Comparison of ENCODE assay signal across 8 cellular contexts in the genomic region with DNA sequence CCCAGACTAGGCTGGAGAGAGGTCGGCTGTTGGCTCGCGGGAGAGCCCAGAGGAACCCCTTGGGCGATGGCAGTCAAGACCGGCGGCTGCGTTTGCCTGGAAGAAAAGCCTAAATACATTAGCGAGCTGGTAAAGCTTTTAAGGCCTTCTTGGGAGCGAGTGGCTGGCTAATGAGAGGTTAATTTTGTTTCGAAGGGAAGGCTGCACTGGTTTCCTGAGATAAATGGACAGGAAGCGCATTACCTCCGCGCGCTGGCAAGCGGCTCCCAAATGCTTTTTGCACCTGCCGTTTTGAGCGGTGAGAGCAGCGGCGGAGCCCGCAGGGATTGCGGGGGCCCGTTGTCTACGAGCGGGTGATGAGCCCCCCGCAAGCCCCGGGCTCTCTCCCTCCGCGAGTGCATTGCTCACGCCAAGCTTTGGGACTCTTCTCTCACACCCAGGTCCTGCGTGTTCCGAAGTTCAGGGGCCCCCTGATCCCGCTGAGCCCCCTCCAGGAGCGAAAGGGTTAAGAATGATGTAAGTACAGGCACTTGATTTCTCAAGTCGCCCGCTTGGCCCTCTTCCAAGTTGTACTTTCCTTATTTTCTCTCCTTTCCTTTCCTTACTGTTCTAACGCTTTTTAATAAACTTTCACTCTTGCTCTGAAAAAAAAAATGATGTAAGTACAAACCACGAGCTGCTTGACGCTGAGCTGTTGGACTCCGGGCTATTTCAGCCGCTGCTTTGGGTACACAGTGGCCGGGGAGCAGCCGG. TPM values are rescaled to one million over a fixed set of nuclear protein-coding genes. Genes with fewer than 3 reads are reported as not detected.
DNase-seq lines count a peak whose midpoint lies in the region; ATAC-seq, FAIRE-seq and TF ChIP-seq lines count a peak whose summit lies in the region.

No MANE protein-coding gene starts in this region.

- no peak for FAIRE-seq in HTR-8/SVneo (lab: Jason Lieb, UNC)

- H3K36me3 Mint-ChIP-seq in CD4-positive, alpha-beta T cell (ENCODE audit: low read depth), result peaks cover 13% of the 10 kb centered on the region

- H3K9me3 Mint-ChIP-seq in CD4-positive, alpha-beta T cell, result no peaks in the 10 kb centered on the region

- H3K4me3 ChIP-seq in breast epithelium (peak overlapping the region; percentile 55 to 89 (median 73)), kidney epithelial cell (ENCODE audit: low read depth, low read length) (peak overlapping the region; percentile 73)

- peaks cover 44% of the 10 kb centered on the region for H3K27me3 Mint-ChIP-seq in CD4-positive, alpha-beta T cell

- peaks cover 49% of the 10 kb centered on the region for H3K4me1 Mint-ChIP-seq in CD4-positive, alpha-beta T cell (ENCODE audit: low read depth)

- CTCF ChIA-PET in CD4-positive, alpha-beta T cell (lab: Charles Lee), result interaction anchor here (1.1 to 2.9 kb wide), 5 partner anchors 10 to 26 kb away, joined by 3 to 12 read pairs (median 4); no protein-coding TSS in a partner anchor

- peak overlapping the region; percentile 99 for H3K4me3 Mint-ChIP-seq in CD4-positive, alpha-beta T cell

- DNase-seq in CD4-positive, alpha-beta T cell, result peak in 2 of 10 experiments; percentile 7 to 8
- DNase-seq in HTR-8/SVneo (ENCODE audit: insufficient read length, low spot score) (peak; percentile 21), SHP77 treated with DMSO at 0.1 percent for 48 hours (lab: John Stamatoyannopoulos, UW) (peak; percentile 68), breast epithelium (ENCODE audit: low spot score in 2 of 2) (peak in 1 of 2 donors; percentile 45), kidney epithelial cell (ENCODE audit: low read depth) (no peak)
- DNase-seq in stimulated activated CD4-positive, alpha-beta T cell treated with anti-CD3 and anti-CD28 coated beads, Interleukin-15, amount 100 ng/mL, for 24 hours, result peak; percentile 34

- no peak for ATAC-seq in CD4-positive, alpha-beta T cell (ENCODE audit: poor library complexity)
- ATAC-seq in activated CD4-positive, CD25-positive, alpha-beta regulatory T cell treated with anti-CD3 and anti-CD28 coated beads, Interleukin-2, amount 50 U/mL, for 24 hours, result no peak
- no peak for ATAC-seq in GM18907 (IDR thresholded peaks at IDR 0.05; ENCODE audit: unreplicated experiment)

- H3K9me3 ChIP-seq in CD4-positive, alpha-beta T cell (ENCODE audit: control insufficient read depth, low read length), result no peaks in the 10 kb centered on the region
- H3K9me3 ChIP-seq in breast epithelium, result no peaks in the 10 kb centered on the region

- TF ChIP-seq POLR2A in breast epithelium (IDR thresholded peaks at IDR 0.05), result no peak

- H3K4me1 ChIP-seq in breast epithelium, result peaks cover 0 to 9% of the 10 kb centered on the region in 2 donors

- TF ChIP-seq CTCF in CD4-positive, alpha-beta T cell (IDR thresholded peaks at IDR 0.05), result no peak
- TF ChIP-seq CTCF in breast epithelium (IDR thresholded peaks at IDR 0.05), result no peak
- TF ChIP-seq CTCF in kidney epithelial cell (IDR thresholded peaks at IDR 0.05; ENCODE audit: insufficient read depth, low read length, poor library complexity, severe bottlenecking), result no peak

- peak overlapping the region; percentile 51 for H3K27ac Mint-ChIP-seq in CD4-positive, alpha-beta T cell

- peaks cover 15% of the 10 kb centered on the region for H3K27me3 ChIP-seq in CD4-positive, alpha-beta T cell (ENCODE audit: control insufficient read depth, insufficient read depth, low read length)
- no peaks in the 10 kb centered on the region for H3K27me3 ChIP-seq in breast epithelium
- H3K27me3 ChIP-seq in kidney epithelial cell (ENCODE audit: control insufficient read depth, insufficient read depth, low read length), result no peaks in the 10 kb centered on the region

- H3K36me3 ChIP-seq in breast epithelium (no peaks in the 10 kb centered on the region), kidney epithelial cell (ENCODE audit: control insufficient read depth, insufficient read depth, low read length) (no peaks in the 10 kb centered on the region)

- intact Hi-C loops in CD4-positive, alpha-beta T cell (cut with DNase I, micrococcal nuclease), result loop anchor here (2.0 to 10.0 kb wide), 5 partner anchors 157 to 1966 kb away; partner anchors contain the start of genes CHD1 (in 1 of the 2), ERAP1 (in 1 of the 2), LNPEP (in 1 of the 2) and RIOK2 (in 1 of the 2)
- intact Hi-C loops in breast epithelium (cut with DNase I; ENCODE audit: low total_unique reads), result no loop called here

- POLR2A ChIA-PET in CD4-positive, alpha-beta T cell (lab: Charles Lee), result interaction anchor here (0.6 to 2.2 kb wide), 9 partner anchors 9 to 1773 kb away, joined by 3 to 8 read pairs (median 4); partner anchors contain the start of gene RIOK2

- no peak overlapping the region for H3K27ac ChIP-seq in CD4-positive, alpha-beta T cell (ENCODE audit: low read depth, low read length)
- peak overlapping the region; percentile 79 to 82 for H3K27ac ChIP-seq in breast epithelium

RNA-seq across cellular contexts. Expression of gene RGMB, which starts 3.1 kb away (rescaled TPM):
- 10 to 100 TPM; 15.8 to 15.9 TPM for total RNA-seq in CD4-positive, alpha-beta T cell
- total RNA-seq in breast epithelium (10 to 100 TPM; 22.0 to 23.1 (median 22.1) TPM), kidney epithelial cell (21.6 and 31.5 TPM in 2 replicates)
